ENCODE assay signal across 23 cellular contexts in the genomic region with DNA sequence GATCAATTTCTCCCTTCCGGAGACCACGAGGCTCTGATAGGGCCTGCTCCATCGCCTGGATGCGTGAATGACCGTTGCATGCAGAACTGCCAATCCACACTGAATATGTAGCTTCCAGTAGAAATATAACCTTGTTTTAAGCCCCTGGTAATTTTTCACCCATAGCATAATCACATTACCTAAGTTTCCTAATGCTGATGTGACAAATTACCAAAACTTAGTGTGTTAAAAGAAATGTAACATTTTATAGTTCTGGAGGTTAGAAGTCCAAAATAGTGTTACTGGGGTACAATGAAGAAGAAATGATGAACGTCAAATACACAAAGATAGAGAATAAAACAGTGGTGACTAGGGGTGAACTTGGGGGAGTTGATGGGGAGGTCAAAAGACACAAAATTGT. TPM values are rescaled to one million over a fixed set of nuclear protein-coding genes. Genes with fewer than 3 reads are reported as not detected.
DNase-seq lines count a peak whose midpoint lies in the region; ATAC-seq, FAIRE-seq and TF ChIP-seq lines count a peak whose summit lies in the region.
"Had no signal": no experiment of that assay in that cellular context is flagged by ENCODE, and none has a peak within 500 bp of the region (broad histone marks: within the 10 kb centered on the region; RNA-seq: fewer than 3 reads in every experiment).

No MANE protein-coding gene starts in this region.

- H3K4me3 ChIP-seq in HepG2 (replicated peaks in 1 of 3; ENCODE audit: insufficient read depth in 1 of 3, low read depth in 2 of 3, low read length in 3 of 3) (no peak overlapping the region), right lobe of liver (no peak overlapping the region), endothelial cell of umbilical vein (replicated peaks in 1 of 3; ENCODE audit: insufficient read depth in 1 of 3, low read depth in 1 of 3, low read length in 3 of 3) (no peak overlapping the region), neutrophil (ENCODE audit: low read depth in 1 of 2, low read length in 1 of 2) (no peak overlapping the region), Peyer's patch (no peak overlapping the region)

- intact Hi-C loops in HepG2 (cut with micrococcal nuclease; ENCODE audit: unreplicated experiment): no loop called here
- intact Hi-C loops in right lobe of liver (cut with DNase I): no loop called here
- intact Hi-C loops in endothelial cell of umbilical vein (cut with micrococcal nuclease): no loop called here

- POLR2A ChIA-PET in HepG2 (lab: Yijun Ruan, JAX) (no interaction called here), endothelial cell of umbilical vein (lab: Charles Lee) (no interaction called here)

- H3K27ac ChIP-seq in HepG2 (ENCODE audit: extremely low read length, insufficient read depth, low read length) (no peak overlapping the region), right lobe of liver (no peak overlapping the region), endothelial cell of umbilical vein (ENCODE audit: insufficient read depth, low read depth, low read length) (no peak overlapping the region), neutrophil (peak overlapping the region; percentile 81), Peyer's patch (no peak overlapping the region)
- H3K27ac ChIP-seq: 22Rv1, C4-2B had no signal

- TF ChIP-seq POLR2A in HepG2 (IDR thresholded peaks at IDR 0.05; ENCODE audit: insufficient read depth in 1 of 2, low read depth in 2 of 2, low read length in 2 of 2): no peak
- TF ChIP-seq POLR2A in right lobe of liver (IDR thresholded peaks at IDR 0.05): no peak
- TF ChIP-seq POLR2A in endothelial cell of umbilical vein (IDR thresholded peaks at IDR 0.05; ENCODE audit: low read depth, low read length): no peak
- TF ChIP-seq POLR2A in Peyer's patch (IDR thresholded peaks at IDR 0.05): no peak

- ATAC-seq in HepG2 (no peak), right lobe of liver (no peak), GM21529 (IDR thresholded peaks at IDR 0.05; ENCODE audit: unreplicated experiment) (no peak)
- ATAC-seq: HCT116 had no signal

- no peaks in the 10 kb centered on the region for H3K9me1 ChIP-seq in endothelial cell of umbilical vein (replicated peaks; ENCODE audit: control insufficient read depth, extremely low read depth, insufficient read depth, low read length)

- FAIRE-seq in HepG2 (lab: Jason Lieb, UNC) (no peak), endothelial cell of umbilical vein (lab: Jason Lieb, UNC) (no peak)
- FAIRE-seq: D721Med, GM12892, GM18507 had no signal

- DNase-seq in HepG2 (ENCODE audit: low spot score) (no peak), right lobe of liver (no peak), endothelial cell of umbilical vein (ENCODE audit: low read depth, low spot score) (peak; percentile 0), Peyer's patch (no peak), NCI-H524 treated with DMSO at 0.1 percent for 48 hours (lab: John Stamatoyannopoulos, UW) (no peak)
- DNase-seq: Caco-2; CD4-positive, alpha-beta T cell; GDM1; GOT3; H7; HFFc6; KG1 had no signal

- no peak for TF ChIP-seq RAD21 in HepG2 (CRISPR knock-in tag; IDR thresholded peaks at IDR 0.05)

- H3K27me3 ChIP-seq in HepG2 (ENCODE audit: control insufficient read depth in 1 of 2, insufficient read depth in 2 of 2, low read length in 2 of 2) (no peaks in the 10 kb centered on the region), right lobe of liver (no peaks in the 10 kb centered on the region), endothelial cell of umbilical vein (ENCODE audit: control insufficient read depth in 2 of 2, insufficient read depth in 2 of 2, low read length in 2 of 2) (no peaks in the 10 kb centered on the region), neutrophil (no peaks in the 10 kb centered on the region), Peyer's patch (no peaks in the 10 kb centered on the region)

- H3K4me2 ChIP-seq in HepG2 (ENCODE audit: low read depth, low read length) (no peak overlapping the region), endothelial cell of umbilical vein (ENCODE audit: insufficient read depth, low read length) (no peak overlapping the region)

- WGBS in HepG2 (ENCODE audit: low lambda C conversion rate): 41% methylated on average over 5 of the region's 6 CpGs
- 57% methylated on average over 1 of the region's 6 CpGs for WGBS in right lobe of liver (ENCODE audit: insufficient coverage, low coverage, low lambda C conversion rate, missing lambda C conversion rate)

- H4K20me1 ChIP-seq in HepG2 (ENCODE audit: insufficient read depth, low read length): no peaks in the 10 kb centered on the region
- H4K20me1 ChIP-seq in endothelial cell of umbilical vein (replicated peaks; ENCODE audit: control insufficient read depth, extremely low read depth, insufficient read depth, low read length): no peaks in the 10 kb centered on the region

- H2AFZ ChIP-seq in HepG2 (ENCODE audit: low read length): no peak overlapping the region
- H2AFZ ChIP-seq in endothelial cell of umbilical vein (ENCODE audit: low read depth, low read length): no peak overlapping the region

- H3K79me2 ChIP-seq in HepG2 (ENCODE audit: insufficient read depth, low read length) (no peaks in the 10 kb centered on the region), endothelial cell of umbilical vein (ENCODE audit: control insufficient read depth, insufficient read depth, low read length) (no peaks in the 10 kb centered on the region)

- no peak overlapping the region for H3K9ac ChIP-seq in HepG2 (ENCODE audit: insufficient read depth, low read depth, low read length)
- no peak overlapping the region for H3K9ac ChIP-seq in endothelial cell of umbilical vein (replicated peaks; ENCODE audit: extremely low read depth, insufficient read depth, low read length)

- TF ChIP-seq CTCF in HepG2 (CRISPR knock-in tag; IDR thresholded peaks at IDR 0.05): no peak
- no peak for TF ChIP-seq CTCF in right lobe of liver (IDR thresholded peaks at IDR 0.05)
- TF ChIP-seq CTCF in endothelial cell of umbilical vein (IDR thresholded peaks at IDR 0.05; ENCODE audit: extremely low read depth in 1 of 2, insufficient read depth in 1 of 2, low read depth in 1 of 2, low read length in 2 of 2): no peak
- TF ChIP-seq CTCF in neutrophil (IDR thresholded peaks at IDR 0.05): no peak
- no peak for TF ChIP-seq CTCF in Peyer's patch (IDR thresholded peaks at IDR 0.05)

- TF ChIP-seq EP300 in HepG2 (IDR thresholded peaks at IDR 0.05; ENCODE audit: low read depth in 2 of 2, low read length in 2 of 2) (no peak), HepG2 (CRISPR knock-in tag; IDR thresholded peaks at IDR 0.05; ENCODE audit: borderline replicate concordance) (no peak)

- H3K9me3 ChIP-seq in HepG2 (ENCODE audit: low read length) (no peaks in the 10 kb centered on the region), right lobe of liver (no peaks in the 10 kb centered on the region), endothelial cell of umbilical vein (replicated peaks; ENCODE audit: control insufficient read depth, insufficient read depth, low read length) (no peaks in the 10 kb centered on the region), neutrophil (no peaks in the 10 kb centered on the region), Peyer's patch (no peaks in the 10 kb centered on the region)
- H3K9me3 ChIP-seq: Caco-2 had no signal

- no TSS peak for BruUV-seq in HepG2 (replicated peaks; lab: Mats Ljungman, UMichigan)
- no TSS peak for BruUV-seq in endothelial cell of umbilical vein (replicated peaks; lab: Mats Ljungman, UMichigan)

- dilution Hi-C loops in endothelial cell of umbilical vein (cut with MboI; ENCODE audit: extremely low pct_ligation_motif_present, low sequenced_read_pairs): no loop called here

- CTCF ChIA-PET in HepG2 (lab: Yijun Ruan, JAX; ENCODE audit: low intra/inter-chr PET ratio, low total read pairs): no interaction called here
- CTCF ChIA-PET in endothelial cell of umbilical vein (lab: Charles Lee): no interaction called here

- H3K36me3 ChIP-seq in HepG2 (replicated peaks in 1 of 2; ENCODE audit: control insufficient read depth in 1 of 2, insufficient read depth in 2 of 2, low read length in 2 of 2) (no peaks in the 10 kb centered on the region), right lobe of liver (no peaks in the 10 kb centered on the region), endothelial cell of umbilical vein (ENCODE audit: control insufficient read depth in 2 of 2, extremely low read depth in 1 of 2, insufficient read depth in 2 of 2, low read length in 2 of 2) (no peaks in the 10 kb centered on the region), neutrophil (peaks cover 37% of the 10 kb centered on the region), Peyer's patch (no peaks in the 10 kb centered on the region)

- no peaks in the 10 kb centered on the region for H3K4me1 ChIP-seq in HepG2 (ENCODE audit: insufficient read depth, low read length)
- no peaks in the 10 kb centered on the region for H3K4me1 ChIP-seq in right lobe of liver
- H3K4me1 ChIP-seq in endothelial cell of umbilical vein (ENCODE audit: control insufficient read depth, extremely low read depth, insufficient read depth, low read length): no peaks in the 10 kb centered on the region
- peaks cover 39 to 40% of the 10 kb centered on the region in 2 experiments for H3K4me1 ChIP-seq in neutrophil (ENCODE audit: control insufficient read depth in 1 of 2, insufficient read depth in 1 of 2, low read depth in 1 of 2, low read length in 1 of 2)
- H3K4me1 ChIP-seq in Peyer's patch: no peaks in the 10 kb centered on the region
- H3K4me1 ChIP-seq: Caco-2 had no signal

- in situ Hi-C loops in HepG2 (cut with HindIII; ENCODE audit: extremely low pct_ligation_motif_present, low pct_unique_long_range_greater_than_20kb): no loop called here

RNA-seq across cellular contexts. Expression of gene SIRPD, which starts 22.0 kb away (rescaled TPM):
- not detected in 2 replicates for total RNA-seq in HepG2 (2016; rRNA removed; fragmentation: Illumina TruSeq; extraction: Trizol)
- not detected in 2 replicates for total RNA-seq in HepG2 (2016; cell fraction: cytosol; rRNA removed; fragmentation: Illumina TruSeq; extraction: Trizol; ENCODE audit: low read depth)
- total RNA-seq in HepG2 (2016; cell fraction: insoluble cytoplasmic fraction; rRNA removed; fragmentation: Illumina TruSeq; extraction: Trizol): not detected in 2 replicates
- total RNA-seq in HepG2 (2016; cell fraction: membrane; rRNA removed; fragmentation: Illumina TruSeq; extraction: Trizol): not detected in 2 replicates
- total RNA-seq in HepG2 (2016; cell fraction: nucleus; rRNA removed; fragmentation: Illumina TruSeq; extraction: Trizol): not detected in 2 replicates
- not detected in 2 replicates for polyA plus RNA-seq in HepG2 (2011; rRNA removed)
- polyA plus RNA-seq in HepG2 (2011; cell fraction: cytosol; rRNA removed): not detected in 2 replicates
- not detected in 2 replicates for polyA plus RNA-seq in HepG2 (2011; cell fraction: nucleus; rRNA removed)
- not detected in 2 replicates for polyA plus RNA-seq in HepG2 (2012)
- polyA plus RNA-seq in HepG2 (2016; cell fraction: cytosol; fragmentation: Illumina TruSeq; extraction: Trizol; ENCODE audit: low read depth): not detected in 2 replicates
- polyA plus RNA-seq in HepG2 (2016; cell fraction: insoluble cytoplasmic fraction; fragmentation: Illumina TruSeq; extraction: Trizol; ENCODE audit: low read depth): not detected in 2 replicates
- polyA plus RNA-seq in HepG2 (2016; cell fraction: membrane; fragmentation: Illumina TruSeq; extraction: Trizol; ENCODE audit: low read depth): not detected in 2 replicates
- not detected in 2 replicates for polyA plus RNA-seq in HepG2 (2016; cell fraction: nucleus; fragmentation: Illumina TruSeq; extraction: Trizol; ENCODE audit: insufficient read depth, low read depth)
- not detected in 2 replicates for polyA minus RNA-seq in HepG2 (2011; rRNA and poly(A)+ RNA removed; ENCODE audit: low replicate concordance)
- not detected in 2 replicates for polyA minus RNA-seq in HepG2 (2011; cell fraction: cytosol; rRNA and poly(A)+ RNA removed)
- not detected in 2 replicates for polyA minus RNA-seq in HepG2 (2011; cell fraction: nucleus; rRNA and poly(A)+ RNA removed)
- not detected for total RNA-seq in right lobe of liver
- not detected in 2 replicates for total RNA-seq in endothelial cell of umbilical vein
- not detected in 2 replicates for polyA plus RNA-seq in endothelial cell of umbilical vein
- polyA plus RNA-seq in endothelial cell of umbilical vein (2011; cell fraction: cytosol; rRNA removed): not detected in 2 replicates
- not detected in 2 replicates for polyA plus RNA-seq in endothelial cell of umbilical vein (2011; cell fraction: nucleus; rRNA removed)
- polyA plus RNA-seq in endothelial cell of umbilical vein (2012): not detected in 2 replicates
- not detected in 2 replicates for polyA minus RNA-seq in endothelial cell of umbilical vein
- not detected for polyA minus RNA-seq in endothelial cell of umbilical vein (2011; cell fraction: cytosol; rRNA and poly(A)+ RNA removed)
- polyA minus RNA-seq in endothelial cell of umbilical vein (2011; cell fraction: nucleus; rRNA and poly(A)+ RNA removed): not detected in 2 replicates
- total RNA-seq in Peyer's patch: not detected
- total RNA-seq: A673, Caco-2, H7, HFFc6 had no signal
- polyA plus RNA-seq: AG04450, BJ had no signal

RNA-seq across cellular contexts. Expression of gene SIRPB1, which starts 40.3 kb away (rescaled TPM):
- total RNA-seq in HepG2 (2016; rRNA removed; fragmentation: Illumina TruSeq; extraction: Trizol) (0.98 and 1.4 TPM in 2 replicates), right lobe of liver (1 to 10 TPM in 5 of 6 experiments, under 1 TPM in 1; 0.73 to 5.1 (median 3.9) TPM), endothelial cell of umbilical vein (6.5 and 9.5 TPM in 2 replicates), Peyer's patch (1 to 10 TPM; 1.6 to 3.1 (median 2.3) TPM)
- total RNA-seq in HepG2 (2016; cell fraction: cytosol; rRNA removed; fragmentation: Illumina TruSeq; extraction: Trizol; ENCODE audit: low read depth): 0.51 and 0.71 TPM in 2 replicates
- 0.61 and 0.85 TPM in 2 replicates for total RNA-seq in HepG2 (2016; cell fraction: insoluble cytoplasmic fraction; rRNA removed; fragmentation: Illumina TruSeq; extraction: Trizol)
- total RNA-seq in HepG2 (2016; cell fraction: membrane; rRNA removed; fragmentation: Illumina TruSeq; extraction: Trizol): 2.2 and 2.6 TPM in 2 replicates
- 0.40 and 0.69 TPM in 2 replicates for total RNA-seq in HepG2 (2016; cell fraction: nucleus; rRNA removed; fragmentation: Illumina TruSeq; extraction: Trizol)
- polyA plus RNA-seq in HepG2 (2011; rRNA removed) (0.41 and 0.46 TPM in 2 replicates), endothelial cell of umbilical vein (0.10 and 0.18 TPM in 2 replicates)
- polyA plus RNA-seq in HepG2 (2011; cell fraction: cytosol; rRNA removed): 0.15 and 0.32 TPM in 2 replicates
- 0.52 and 0.58 TPM in 2 replicates for polyA plus RNA-seq in HepG2 (2011; cell fraction: nucleus; rRNA removed)
- polyA plus RNA-seq in HepG2 (2012): 0.28 TPM in 1 of 2 replicates, not detected in the other
- 1.4 and 1.6 TPM in 2 replicates for polyA plus RNA-seq in HepG2 (2016; cell fraction: cytosol; fragmentation: Illumina TruSeq; extraction: Trizol; ENCODE audit: low read depth)
- polyA plus RNA-seq in HepG2 (2016; cell fraction: insoluble cytoplasmic fraction; fragmentation: Illumina TruSeq; extraction: Trizol; ENCODE audit: low read depth): 1.2 and 2.0 TPM in 2 replicates
- 1.9 and 2.1 TPM in 2 replicates for polyA plus RNA-seq in HepG2 (2016; cell fraction: membrane; fragmentation: Illumina TruSeq; extraction: Trizol; ENCODE audit: low read depth)
- polyA plus RNA-seq in HepG2 (2016; cell fraction: nucleus; fragmentation: Illumina TruSeq; extraction: Trizol; ENCODE audit: insufficient read depth, low read depth): 3.3 and 4.5 TPM in 2 replicates
- polyA minus RNA-seq in HepG2 (2011; rRNA and poly(A)+ RNA removed; ENCODE audit: low replicate concordance): 0.09 and 0.12 TPM in 2 replicates
- 0.69 and 1.1 TPM in 2 replicates for polyA minus RNA-seq in HepG2 (2011; cell fraction: cytosol; rRNA and poly(A)+ RNA removed)
- not detected in 2 replicates for polyA minus RNA-seq in HepG2 (2011; cell fraction: nucleus; rRNA and poly(A)+ RNA removed)
- polyA plus RNA-seq in endothelial cell of umbilical vein (2011; cell fraction: cytosol; rRNA removed): 0.10 and 0.28 TPM in 2 replicates
- 0.18 and 0.21 TPM in 2 replicates for polyA plus RNA-seq in endothelial cell of umbilical vein (2011; cell fraction: nucleus; rRNA removed)
- 1.9 and 2.0 TPM in 2 replicates for polyA plus RNA-seq in endothelial cell of umbilical vein (2012)
- polyA minus RNA-seq in endothelial cell of umbilical vein: not detected in 2 replicates
- not detected for polyA minus RNA-seq in endothelial cell of umbilical vein (2011; cell fraction: cytosol; rRNA and poly(A)+ RNA removed)
- polyA minus RNA-seq in endothelial cell of umbilical vein (2011; cell fraction: nucleus; rRNA and poly(A)+ RNA removed): not detected in 2 replicates
- total RNA-seq: A673, Caco-2, H7, HFFc6 had no signal
- polyA plus RNA-seq: AG04450 had no signal
